In genomic region chr19:5240011-5240410, GRCh38 we compare ENCODE assay signal across 20 cellular contexts.
"Had no signal": no experiment of that assay in that cellular context is flagged by ENCODE, and none has a peak within 500 bp of the region (broad histone marks: within the 10 kb centered on the region; RNA-seq: fewer than 3 reads in every experiment).

No MANE protein-coding gene starts in this region.

- H3K4me1 Mint-ChIP-seq: activated CD4-positive, alpha-beta T cell treated with anti-CD3 and anti-CD28 coated beads, Interleukin-2, amount 10 ng/mL, durations not matched to agents 7 days and 5 days had no signal

- H3K27me3 ChIP-seq: breast epithelium had no signal

- H3K9me3 ChIP-seq: breast epithelium had no signal

- H3K4me1 ChIP-seq: breast epithelium had no signal

- H3K27me3 Mint-ChIP-seq: activated CD4-positive, alpha-beta memory T cell treated with anti-CD3 and anti-CD28 coated beads for 36 hours; activated CD4-positive, alpha-beta T cell treated with anti-CD3 and anti-CD28 coated beads, Interleukin-2, amount 10 ng/mL, durations not matched to agents 7 days and 5 days; activated naive CD8-positive, alpha-beta T cell had no signal

- H3K9me3 Mint-ChIP-seq: activated CD4-positive, alpha-beta memory T cell treated with anti-CD3 and anti-CD28 coated beads for 36 hours; activated CD4-positive, alpha-beta T cell treated with anti-CD3 and anti-CD28 coated beads, Interleukin-2, amount 10 ng/mL, durations not matched to agents 7 days and 5 days; activated naive CD4-positive, alpha-beta T cell treated with anti-CD3 and anti-CD28 coated beads for 36 hours; activated T-cell treated with anti-CD3 and anti-CD28 coated beads, Interleukin-2, amount 50 U/mL, for 4 hours; T-helper 1 cell treated with Interleukin-12 subunit alpha and Interleukin-12 subunit beta and Interleukin-4 antibody, amounts not matched to agents 30 μg/mL and 1 μg/mL, for 36 hours had no signal

- H3K4me3 Mint-ChIP-seq: activated CD4-positive, alpha-beta memory T cell treated with anti-CD3 and anti-CD28 coated beads for 36 hours; activated CD4-positive, alpha-beta T cell treated with anti-CD3 and anti-CD28 coated beads, Interleukin-2, amount 10 ng/mL, durations not matched to agents 7 days and 5 days; activated naive CD4-positive, alpha-beta T cell treated with anti-CD3 and anti-CD28 coated beads for 36 hours; activated naive CD8-positive, alpha-beta T cell; activated T-cell treated with anti-CD3 and anti-CD28 coated beads, Interleukin-2, amount 50 U/mL, for 4 hours; T-helper 1 cell treated with Interleukin-12 subunit alpha and Interleukin-12 subunit beta and Interleukin-4 antibody, amounts not matched to agents 30 μg/mL and 1 μg/mL, for 36 hours had no signal

- DNase-seq: activated CD4-positive, alpha-beta memory T cell treated with anti-CD3 and anti-CD28 coated beads for 36 hours; activated CD4-positive, alpha-beta T cell treated with anti-CD3 and anti-CD28 coated beads, Interleukin-2, amount 10 ng/mL, durations not matched to agents 7 days and 5 days; activated CD4-positive, CD25-positive, alpha-beta regulatory T cell; activated CD8-positive, alpha-beta memory T cell treated with anti-CD3 and anti-CD28 coated beads for 24 hours; activated gamma-delta T cell; activated naive CD4-positive, alpha-beta T cell treated with anti-CD3 and anti-CD28 coated beads for 36 hours; activated T-cell treated with anti-CD3 and anti-CD28 coated beads, Interleukin-2, amount 50 U/mL, for 4 hours; amygdala; caudate nucleus; Kasumi-1; NCI-H146; NCI-H187 treated with DMSO at 0.1 percent for 48 hours; NCI-H2081 treated with DMSO at 0.1 percent for 48 hours; NCI-H446; NCI-H524; SHP77 treated with DMSO at 0.1 percent for 48 hours; T-helper 9 cell had no signal

- ATAC-seq: activated T-cell treated with anti-CD3 and anti-CD28 coated beads, Interleukin-2, amount 50 U/mL, for 4 hours had no signal

- H3K36me3 ChIP-seq: breast epithelium had no signal

- H3K27ac ChIP-seq: breast epithelium had no signal

- H3K27ac Mint-ChIP-seq: activated CD4-positive, alpha-beta memory T cell treated with anti-CD3 and anti-CD28 coated beads for 36 hours; activated CD4-positive, alpha-beta T cell treated with anti-CD3 and anti-CD28 coated beads, Interleukin-2, amount 10 ng/mL, durations not matched to agents 7 days and 5 days; activated naive CD4-positive, alpha-beta T cell treated with anti-CD3 and anti-CD28 coated beads for 36 hours; activated naive CD8-positive, alpha-beta T cell; T-helper 1 cell treated with Interleukin-12 subunit alpha and Interleukin-12 subunit beta and Interleukin-4 antibody, amounts not matched to agents 30 μg/mL and 1 μg/mL, for 36 hours had no signal

- H3K4me3 ChIP-seq: breast epithelium had no signal

- H3K36me3 Mint-ChIP-seq: activated CD4-positive, alpha-beta memory T cell treated with anti-CD3 and anti-CD28 coated beads for 36 hours; activated naive CD8-positive, alpha-beta T cell had no signal
